1 cellular context compared by ENCODE assay signal in the genomic region with DNA sequence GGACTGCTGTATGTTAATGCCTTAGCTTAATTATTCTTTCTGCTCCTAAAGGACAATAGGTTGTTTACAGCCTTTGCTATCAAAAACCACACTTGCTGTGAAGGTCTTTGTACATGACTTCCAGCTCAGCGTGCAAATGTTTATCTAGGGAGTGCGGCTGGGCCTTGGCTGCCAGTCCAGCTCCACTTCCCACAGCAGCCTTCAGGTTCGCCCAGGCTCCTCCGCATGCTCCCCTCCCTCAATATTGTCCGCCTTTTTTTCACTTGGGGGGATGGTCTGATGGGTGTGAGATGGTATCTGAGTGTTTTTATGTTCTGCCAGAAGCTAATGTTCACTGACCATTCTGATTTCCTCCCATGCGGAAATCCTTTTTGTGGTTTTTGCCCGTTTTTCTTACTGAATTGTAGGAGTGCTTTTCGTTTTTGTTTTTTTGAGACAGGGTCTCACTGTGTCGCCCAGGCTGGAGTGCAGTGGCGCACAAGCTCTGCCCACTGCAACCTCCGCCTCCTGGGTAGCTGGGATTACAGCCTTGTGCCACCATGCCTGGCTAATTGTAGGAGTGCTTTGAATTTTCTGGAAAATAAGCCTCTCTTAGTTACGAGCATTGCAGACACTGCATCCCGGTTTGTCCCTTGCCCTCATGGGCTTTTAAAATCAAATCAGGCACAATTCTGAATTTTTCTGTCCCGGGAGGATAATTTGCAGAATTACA.
TF ChIP-seq lines count a peak whose summit lies in the region.

No MANE protein-coding gene starts in this region.

TF ChIP-seq in H1, 55 proteins besides CTCF, POLR2A, EP300 and RAD21:
- TF ChIP-seq JUN (IDR thresholded peaks at IDR 0.05; ENCODE audit: low read depth, low read length) (no peak), CHD1 (IDR thresholded peaks at IDR 0.05; ENCODE audit: low read depth, low read length) (no peak), SP4 (IDR thresholded peaks at IDR 0.05; ENCODE audit: low read length) (no peak), TEAD4 (IDR thresholded peaks at IDR 0.05; ENCODE audit: low read depth, low read length) (no peak), NANOG (IDR thresholded peaks at IDR 0.05; ENCODE audit: insufficient read depth, low read depth, low read length, poor library complexity, severe bottlenecking) (no peak), TBP (IDR thresholded peaks at IDR 0.05; ENCODE audit: low read depth, low read length) (no peak), SP1 (IDR thresholded peaks at IDR 0.05; ENCODE audit: low read depth, low read length) (no peak), SIRT6 (IDR thresholded peaks at IDR 0.05; ENCODE audit: low read length) (no peak), BCL11A (IDR thresholded peaks at IDR 0.05; ENCODE audit: low read depth in 2 of 2, low read length in 2 of 2) (no peak), RNF2 (IDR thresholded peaks at IDR 0.05; ENCODE audit: borderline replicate concordance, low read depth, low read length, missing control alignments, poor library complexity, severe bottlenecking) (no peak), HDAC2 (IDR thresholded peaks at IDR 0.05; ENCODE audit: borderline replicate concordance in 1 of 2, low read depth in 2 of 2, low read length in 2 of 2) (no peak), CBX8 (IDR thresholded peaks at IDR 0.05; ENCODE audit: borderline replicate concordance, low read depth, low read length) (no peak), CTBP2 (IDR thresholded peaks at IDR 0.05; ENCODE audit: borderline replicate concordance, insufficient read depth, insufficient read length, low read length) (no peak), JUND (IDR thresholded peaks at IDR 0.05; ENCODE audit: low read length) (no peak)
- TF ChIP-seq, protein P1, sequence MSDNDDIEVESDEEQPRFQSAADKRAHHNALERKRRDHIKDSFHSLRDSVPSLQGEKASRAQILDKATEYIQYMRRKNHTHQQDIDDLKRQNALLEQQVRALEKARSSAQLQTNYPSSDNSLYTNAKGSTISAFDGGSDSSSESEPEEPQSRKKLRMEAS (IDR thresholded peaks at IDR 0.05), result no peak
TF ChIP-seq in H1: peak in this region for 0.
